1 cellular context compared by ENCODE assay signal in the genomic region with DNA sequence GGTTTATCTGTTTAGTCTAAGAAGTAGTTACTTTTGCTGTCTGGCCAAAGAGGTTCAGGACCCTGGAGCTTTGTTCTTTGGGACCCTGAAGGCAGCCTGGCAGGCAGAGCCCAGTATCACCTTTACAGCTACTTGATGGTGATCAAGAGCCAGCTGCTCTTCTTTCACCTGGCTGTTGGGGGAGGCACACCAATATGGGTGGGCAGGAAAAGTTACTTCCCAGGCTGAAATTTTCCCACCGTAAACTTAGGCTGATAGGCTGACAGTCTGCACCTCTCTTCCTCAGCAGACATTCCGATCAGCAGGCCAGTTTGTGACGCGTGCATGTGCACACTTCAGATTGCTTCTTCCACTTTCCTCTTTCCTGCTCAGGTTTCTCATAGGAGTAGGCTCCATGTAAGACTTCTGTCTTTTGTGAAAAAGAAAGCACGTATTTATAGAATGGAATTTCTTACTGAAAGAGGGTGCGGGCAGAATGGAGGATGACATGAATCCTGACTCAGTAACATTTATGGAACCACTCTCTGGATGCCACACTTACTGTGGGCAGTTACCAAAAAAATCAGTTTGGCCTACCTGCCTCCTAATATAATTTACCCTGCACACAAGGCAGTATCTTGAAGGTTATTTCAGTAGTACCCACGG.
TF ChIP-seq lines count a peak whose summit lies in the region.

No MANE protein-coding gene starts in this region.

TF ChIP-seq in WTC11, 78 proteins besides CTCF, POLR2A, EP300 and RAD21:
- TF ChIP-seq, protein P1, sequence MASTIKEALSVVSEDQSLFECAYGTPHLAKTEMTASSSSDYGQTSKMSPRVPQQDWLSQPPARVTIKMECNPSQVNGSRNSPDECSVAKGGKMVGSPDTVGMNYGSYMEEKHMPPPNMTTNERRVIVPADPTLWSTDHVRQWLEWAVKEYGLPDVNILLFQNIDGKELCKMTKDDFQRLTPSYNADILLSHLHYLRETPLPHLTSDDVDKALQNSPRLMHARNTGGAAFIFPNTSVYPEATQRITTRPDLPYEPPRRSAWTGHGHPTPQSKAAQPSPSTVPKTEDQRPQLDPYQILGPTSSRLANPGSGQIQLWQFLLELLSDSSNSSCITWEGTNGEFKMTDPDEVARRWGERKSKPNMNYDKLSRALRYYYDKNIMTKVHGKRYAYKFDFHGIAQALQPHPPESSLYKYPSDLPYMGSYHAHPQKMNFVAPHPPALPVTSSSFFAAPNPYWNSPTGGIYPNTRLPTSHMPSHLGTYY (CRISPR knock-in tag; IDR thresholded peaks at IDR 0.05) = no peak
- TF ChIP-seq TEAD1 (CRISPR knock-in tag; IDR thresholded peaks at IDR 0.05) = no peak
- TF ChIP-seq, protein P2, sequence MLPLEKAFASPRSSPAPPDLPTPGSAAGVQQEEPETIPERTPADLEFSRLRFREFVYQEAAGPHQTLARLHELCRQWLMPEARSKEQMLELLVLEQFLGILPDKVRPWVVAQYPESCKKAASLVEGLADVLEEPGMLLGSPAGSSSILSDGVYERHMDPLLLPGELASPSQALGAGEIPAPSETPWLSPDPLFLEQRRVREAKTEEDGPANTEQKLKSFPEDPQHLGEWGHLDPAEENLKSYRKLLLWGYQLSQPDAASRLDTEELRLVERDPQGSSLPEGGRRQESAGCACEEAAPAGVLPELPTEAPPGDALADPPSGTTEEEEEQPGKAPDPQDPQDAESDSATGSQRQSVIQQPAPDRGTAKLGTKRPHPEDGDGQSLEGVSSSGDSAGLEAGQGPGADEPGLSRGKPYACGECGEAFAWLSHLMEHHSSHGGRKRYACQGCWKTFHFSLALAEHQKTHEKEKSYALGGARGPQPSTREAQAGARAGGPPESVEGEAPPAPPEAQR (CRISPR knock-in tag; IDR thresholded peaks at IDR 0.05) = no peak
- TF ChIP-seq ZNF317 (CRISPR knock-in tag; IDR thresholded peaks at IDR 0.05; ENCODE audit: borderline replicate concordance, low read depth) = no peak
- no peak for TF ChIP-seq ZNF263 (CRISPR knock-in tag; IDR thresholded peaks at IDR 0.05; ENCODE audit: low read depth)
- no peak for TF ChIP-seq NFATC4 (CRISPR knock-in tag; IDR thresholded peaks at IDR 0.05)
- no peak for TF ChIP-seq ZNF138 (CRISPR knock-in tag; conservative IDR thresholded peaks at IDR 0.05)
- no peak for TF ChIP-seq FOXK1 (CRISPR knock-in tag; IDR thresholded peaks at IDR 0.05)
- TF ChIP-seq, protein P3, sequence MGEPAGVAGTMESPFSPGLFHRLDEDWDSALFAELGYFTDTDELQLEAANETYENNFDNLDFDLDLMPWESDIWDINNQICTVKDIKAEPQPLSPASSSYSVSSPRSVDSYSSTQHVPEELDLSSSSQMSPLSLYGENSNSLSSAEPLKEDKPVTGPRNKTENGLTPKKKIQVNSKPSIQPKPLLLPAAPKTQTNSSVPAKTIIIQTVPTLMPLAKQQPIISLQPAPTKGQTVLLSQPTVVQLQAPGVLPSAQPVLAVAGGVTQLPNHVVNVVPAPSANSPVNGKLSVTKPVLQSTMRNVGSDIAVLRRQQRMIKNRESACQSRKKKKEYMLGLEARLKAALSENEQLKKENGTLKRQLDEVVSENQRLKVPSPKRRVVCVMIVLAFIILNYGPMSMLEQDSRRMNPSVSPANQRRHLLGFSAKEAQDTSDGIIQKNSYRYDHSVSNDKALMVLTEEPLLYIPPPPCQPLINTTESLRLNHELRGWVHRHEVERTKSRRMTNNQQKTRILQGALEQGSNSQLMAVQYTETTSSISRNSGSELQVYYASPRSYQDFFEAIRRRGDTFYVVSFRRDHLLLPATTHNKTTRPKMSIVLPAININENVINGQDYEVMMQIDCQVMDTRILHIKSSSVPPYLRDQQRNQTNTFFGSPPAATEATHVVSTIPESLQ (CRISPR knock-in tag; IDR thresholded peaks at IDR 0.05) = no peak
- TF ChIP-seq, protein P4, sequence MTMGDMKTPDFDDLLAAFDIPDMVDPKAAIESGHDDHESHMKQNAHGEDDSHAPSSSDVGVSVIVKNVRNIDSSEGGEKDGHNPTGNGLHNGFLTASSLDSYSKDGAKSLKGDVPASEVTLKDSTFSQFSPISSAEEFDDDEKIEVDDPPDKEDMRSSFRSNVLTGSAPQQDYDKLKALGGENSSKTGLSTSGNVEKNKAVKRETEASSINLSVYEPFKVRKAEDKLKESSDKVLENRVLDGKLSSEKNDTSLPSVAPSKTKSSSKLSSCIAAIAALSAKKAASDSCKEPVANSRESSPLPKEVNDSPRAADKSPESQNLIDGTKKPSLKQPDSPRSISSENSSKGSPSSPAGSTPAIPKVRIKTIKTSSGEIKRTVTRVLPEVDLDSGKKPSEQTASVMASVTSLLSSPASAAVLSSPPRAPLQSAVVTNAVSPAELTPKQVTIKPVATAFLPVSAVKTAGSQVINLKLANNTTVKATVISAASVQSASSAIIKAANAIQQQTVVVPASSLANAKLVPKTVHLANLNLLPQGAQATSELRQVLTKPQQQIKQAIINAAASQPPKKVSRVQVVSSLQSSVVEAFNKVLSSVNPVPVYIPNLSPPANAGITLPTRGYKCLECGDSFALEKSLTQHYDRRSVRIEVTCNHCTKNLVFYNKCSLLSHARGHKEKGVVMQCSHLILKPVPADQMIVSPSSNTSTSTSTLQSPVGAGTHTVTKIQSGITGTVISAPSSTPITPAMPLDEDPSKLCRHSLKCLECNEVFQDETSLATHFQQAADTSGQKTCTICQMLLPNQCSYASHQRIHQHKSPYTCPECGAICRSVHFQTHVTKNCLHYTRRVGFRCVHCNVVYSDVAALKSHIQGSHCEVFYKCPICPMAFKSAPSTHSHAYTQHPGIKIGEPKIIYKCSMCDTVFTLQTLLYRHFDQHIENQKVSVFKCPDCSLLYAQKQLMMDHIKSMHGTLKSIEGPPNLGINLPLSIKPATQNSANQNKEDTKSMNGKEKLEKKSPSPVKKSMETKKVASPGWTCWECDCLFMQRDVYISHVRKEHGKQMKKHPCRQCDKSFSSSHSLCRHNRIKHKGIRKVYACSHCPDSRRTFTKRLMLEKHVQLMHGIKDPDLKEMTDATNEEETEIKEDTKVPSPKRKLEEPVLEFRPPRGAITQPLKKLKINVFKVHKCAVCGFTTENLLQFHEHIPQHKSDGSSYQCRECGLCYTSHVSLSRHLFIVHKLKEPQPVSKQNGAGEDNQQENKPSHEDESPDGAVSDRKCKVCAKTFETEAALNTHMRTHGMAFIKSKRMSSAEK (CRISPR knock-in tag; IDR thresholded peaks at IDR 0.05; ENCODE audit: borderline replicate concordance) = no peak
- TF ChIP-seq, protein P5, sequence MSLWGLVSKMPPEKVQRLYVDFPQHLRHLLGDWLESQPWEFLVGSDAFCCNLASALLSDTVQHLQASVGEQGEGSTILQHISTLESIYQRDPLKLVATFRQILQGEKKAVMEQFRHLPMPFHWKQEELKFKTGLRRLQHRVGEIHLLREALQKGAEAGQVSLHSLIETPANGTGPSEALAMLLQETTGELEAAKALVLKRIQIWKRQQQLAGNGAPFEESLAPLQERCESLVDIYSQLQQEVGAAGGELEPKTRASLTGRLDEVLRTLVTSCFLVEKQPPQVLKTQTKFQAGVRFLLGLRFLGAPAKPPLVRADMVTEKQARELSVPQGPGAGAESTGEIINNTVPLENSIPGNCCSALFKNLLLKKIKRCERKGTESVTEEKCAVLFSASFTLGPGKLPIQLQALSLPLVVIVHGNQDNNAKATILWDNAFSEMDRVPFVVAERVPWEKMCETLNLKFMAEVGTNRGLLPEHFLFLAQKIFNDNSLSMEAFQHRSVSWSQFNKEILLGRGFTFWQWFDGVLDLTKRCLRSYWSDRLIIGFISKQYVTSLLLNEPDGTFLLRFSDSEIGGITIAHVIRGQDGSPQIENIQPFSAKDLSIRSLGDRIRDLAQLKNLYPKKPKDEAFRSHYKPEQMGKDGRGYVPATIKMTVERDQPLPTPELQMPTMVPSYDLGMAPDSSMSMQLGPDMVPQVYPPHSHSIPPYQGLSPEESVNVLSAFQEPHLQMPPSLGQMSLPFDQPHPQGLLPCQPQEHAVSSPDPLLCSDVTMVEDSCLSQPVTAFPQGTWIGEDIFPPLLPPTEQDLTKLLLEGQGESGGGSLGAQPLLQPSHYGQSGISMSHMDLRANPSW (CRISPR knock-in tag; conservative IDR thresholded peaks at IDR 0.05; ENCODE audit: low read depth) = no peak
- TF ChIP-seq, protein P6, sequence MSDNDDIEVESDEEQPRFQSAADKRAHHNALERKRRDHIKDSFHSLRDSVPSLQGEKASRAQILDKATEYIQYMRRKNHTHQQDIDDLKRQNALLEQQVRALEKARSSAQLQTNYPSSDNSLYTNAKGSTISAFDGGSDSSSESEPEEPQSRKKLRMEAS (CRISPR knock-in tag; IDR thresholded peaks at IDR 0.05) = no peak
